In genomic region chr13:20607015-20607414, GRCh38 we compare ENCODE assay signal across 27 cellular contexts.
"Had no signal": no experiment of that assay in that cellular context is flagged by ENCODE, and none has a peak within 500 bp of the region (broad histone marks: within the 10 kb centered on the region; RNA-seq: fewer than 3 reads in every experiment).

No MANE protein-coding gene starts in this region.

- DNase-seq: cerebellar nuclear complex; colonic mucosa; cortex of kidney; effector CD8-positive, alpha-beta T cell; effector memory CD8-positive, alpha-beta T cell; endodermal cell; erythroblast; esophagus squamous epithelium; foreskin fibroblast; foreskin melanocyte; gastrocnemius medialis; glutamatergic neuron; head of caudate nucleus; heart right ventricle; hippocampal formation; immature natural killer cell; islet precursor cell; left cardiac atrium; left lung; left ventricle myocardium superior; lower lobe of right lung; mesenchymal stem cell; mucosa of descending colon had no signal

- H3K27me3 ChIP-seq: colonic mucosa, esophagus squamous epithelium, gastrocnemius medialis, heart right ventricle, left lung had no signal

- H3K9me3 Mint-ChIP-seq: dendritic cell treated with granulocyte-macrophage colony-stimulating factor and Interleukin-4, amounts not matched to agents 40 ng/mL and 50 ng/mL, for 4 days; effector memory CD8-positive, alpha-beta T cell; endodermal cell; immature natural killer cell; mesothelial cell of epicardium had no signal

- H3K27ac ChIP-seq: colonic mucosa, epithelial cell of prostate, esophagus squamous epithelium, gastrocnemius medialis, heart right ventricle, left lung, lower lobe of right lung had no signal

- H3K4me1 Mint-ChIP-seq: endodermal cell, immature natural killer cell, mesothelial cell of epicardium had no signal

- H3K27ac Mint-ChIP-seq: dendritic cell treated with granulocyte-macrophage colony-stimulating factor and Interleukin-4, amounts not matched to agents 40 ng/mL and 50 ng/mL, for 4 days; effector memory CD8-positive, alpha-beta T cell; endodermal cell; mesothelial cell of epicardium had no signal

- H3K4me3 ChIP-seq: colonic mucosa, esophagus squamous epithelium, gastrocnemius medialis, heart right ventricle, left lung, lower lobe of right lung, mucosa of descending colon had no signal

- ATAC-seq: effector memory CD8-positive, alpha-beta T cell; esophagus mucosa; gastrocnemius medialis; heart right ventricle; left cardiac atrium; left lung; left ventricle myocardium superior; lower lobe of right lung; mucosa of descending colon had no signal

- H3K27me3 Mint-ChIP-seq: dendritic cell treated with granulocyte-macrophage colony-stimulating factor and Interleukin-4, amounts not matched to agents 40 ng/mL and 50 ng/mL, for 4 days; effector memory CD8-positive, alpha-beta T cell had no signal

- H3K4me1 ChIP-seq: colonic mucosa, esophagus squamous epithelium, gastrocnemius medialis, heart right ventricle, left lung, lower lobe of right lung had no signal

- H3K9me3 ChIP-seq: colonic mucosa, esophagus squamous epithelium, gastrocnemius medialis, heart right ventricle, left lung, lower lobe of right lung, mucosa of descending colon had no signal

- H3K4me3 Mint-ChIP-seq: dendritic cell treated with granulocyte-macrophage colony-stimulating factor and Interleukin-4, amounts not matched to agents 40 ng/mL and 50 ng/mL, for 4 days; effector memory CD8-positive, alpha-beta T cell; endodermal cell; immature natural killer cell; mesothelial cell of epicardium had no signal

- H3K36me3 ChIP-seq: colonic mucosa had no signal
